In genomic region chr10:97075961-97076525, GRCh38 we compare ENCODE assay signal across 25 cellular contexts.
"Had no signal": no experiment of that assay in that cellular context is flagged by ENCODE, and none has a peak within 500 bp of the region (broad histone marks: within the 10 kb centered on the region; RNA-seq: fewer than 3 reads in every experiment).

No MANE protein-coding gene starts in this region.

- H3K27me3 ChIP-seq: colonic mucosa, right atrium auricular region, thyroid gland had no signal

- H3K4me1 Mint-ChIP-seq: activated CD4-positive, alpha-beta T cell treated with anti-CD3 and anti-CD28 coated beads, Interleukin-2, amount 10 ng/mL, durations not matched to agents 7 days and 5 days; activated naive CD4-positive, alpha-beta T cell treated with anti-CD3 and anti-CD28 coated beads, Interleukin-2, amount 10 ng/mL, durations not matched to agents 7 days and 5 days; activated naive CD8-positive, alpha-beta T cell treated with anti-CD3 and anti-CD28 coated beads, Interleukin-2, amount 50 U/mL, for 24 hours; central memory CD8-positive, alpha-beta T cell had no signal

- H3K36me3 Mint-ChIP-seq: activated naive CD4-positive, alpha-beta T cell treated with anti-CD3 and anti-CD28 coated beads, Interleukin-2, amount 10 ng/mL, durations not matched to agents 7 days and 5 days had no signal

- H3K9me3 ChIP-seq: colonic mucosa, gastroesophageal sphincter, heart left ventricle, left ventricle myocardium inferior, prostate gland, right atrium auricular region, thyroid gland had no signal

- DNase-seq: activated CD4-positive, alpha-beta T cell treated with anti-CD3 and anti-CD28 coated beads, Interleukin-2, amount 10 ng/mL, durations not matched to agents 7 days and 5 days; activated CD8-positive, alpha-beta memory T cell treated with anti-CD3 and anti-CD28 coated beads, Interleukin-2, amount 50 U/mL, for 48 hours; activated CD8-positive, alpha-beta T cell treated with anti-CD3 and anti-CD28 coated beads, Interleukin-2, amount 10 ng/mL, durations not matched to agents 7 days and 5 days; activated effector memory CD4-positive, alpha-beta T cell treated with Interleukin-2 at 50 U/mL for 16 hours; activated naive CD4-positive, alpha-beta T cell treated with anti-CD3 and anti-CD28 coated beads, Interleukin-2, amount 10 ng/mL, durations not matched to agents 7 days and 5 days; activated naive CD8-positive, alpha-beta T cell treated with anti-CD3 and anti-CD28 coated beads, Interleukin-2, amount 50 U/mL, for 24 hours; activated T-cell treated with anti-CD3 and anti-CD28 coated beads, Interleukin-2, amount 50 U/mL, for 48 hours; brain microvascular endothelial cell; colonic mucosa; erythroblast; left ventricle myocardium inferior; mammary epithelial cell; stimulated activated CD4-positive, alpha-beta T cell treated with anti-CD3 and anti-CD28 coated beads, Interleukin-12 subunit alpha, Interleukin-12 subunit beta, amount 100 ng/mL, for 4 hours; stimulated activated CD4-positive, alpha-beta T cell treated with anti-CD3 and anti-CD28 coated beads, Interleukin-1b, Interleukin-23, amount 100 ng/mL, for 48 hours; stimulated activated CD8-positive, alpha-beta memory T cell treated with anti-CD3 and anti-CD28 coated beads, Interleukin-4, amount 100 ng/mL, for 48 hours; stimulated activated naive CD4-positive, alpha-beta T cell; T-helper 9 cell; thyroid gland had no signal

- H3K4me3 ChIP-seq: colonic mucosa, gastroesophageal sphincter, heart left ventricle, left ventricle myocardium inferior, prostate gland, right atrium auricular region, thyroid gland had no signal

- H3K9me3 Mint-ChIP-seq: activated CD4-positive, alpha-beta T cell treated with anti-CD3 and anti-CD28 coated beads, Interleukin-2, amount 10 ng/mL, durations not matched to agents 7 days and 5 days; activated naive CD4-positive, alpha-beta T cell treated with anti-CD3 and anti-CD28 coated beads, Interleukin-2, amount 10 ng/mL, durations not matched to agents 7 days and 5 days; activated naive CD8-positive, alpha-beta T cell treated with anti-CD3 and anti-CD28 coated beads, Interleukin-2, amount 50 U/mL, for 24 hours; central memory CD8-positive, alpha-beta T cell; neural crest cell had no signal

- H3K4me1 ChIP-seq: colonic mucosa, heart left ventricle, left ventricle myocardium inferior, prostate gland, thyroid gland had no signal

- H3K4me3 Mint-ChIP-seq: activated CD4-positive, alpha-beta T cell treated with anti-CD3 and anti-CD28 coated beads, Interleukin-2, amount 10 ng/mL, durations not matched to agents 7 days and 5 days; activated CD8-positive, alpha-beta T cell treated with anti-CD3 and anti-CD28 coated beads, Interleukin-2, amount 10 ng/mL, durations not matched to agents 7 days and 5 days; activated naive CD4-positive, alpha-beta T cell treated with anti-CD3 and anti-CD28 coated beads, Interleukin-2, amount 10 ng/mL, durations not matched to agents 7 days and 5 days; activated naive CD8-positive, alpha-beta T cell treated with anti-CD3 and anti-CD28 coated beads, Interleukin-2, amount 50 U/mL, for 24 hours; central memory CD8-positive, alpha-beta T cell; neural crest cell had no signal

- H3K27ac Mint-ChIP-seq: activated CD4-positive, alpha-beta T cell treated with anti-CD3 and anti-CD28 coated beads, Interleukin-2, amount 10 ng/mL, durations not matched to agents 7 days and 5 days; activated CD8-positive, alpha-beta T cell treated with anti-CD3 and anti-CD28 coated beads, Interleukin-2, amount 10 ng/mL, durations not matched to agents 7 days and 5 days; activated naive CD4-positive, alpha-beta T cell treated with anti-CD3 and anti-CD28 coated beads, Interleukin-2, amount 10 ng/mL, durations not matched to agents 7 days and 5 days; activated naive CD8-positive, alpha-beta T cell treated with anti-CD3 and anti-CD28 coated beads, Interleukin-2, amount 50 U/mL, for 24 hours had no signal

- H3K36me3 ChIP-seq: brain microvascular endothelial cell, colonic mucosa, gastroesophageal sphincter, heart left ventricle, left ventricle myocardium inferior, prostate gland, right atrium auricular region, thyroid gland had no signal

- H3K27ac ChIP-seq: brain microvascular endothelial cell, colonic mucosa, gastroesophageal sphincter, heart left ventricle, left ventricle myocardium inferior, prostate gland, right atrium auricular region, thyroid gland had no signal

- ATAC-seq: activated CD4-positive, CD25-positive, alpha-beta regulatory T cell treated with anti-CD3 and anti-CD28 coated beads, Interleukin-2, amount 50 U/mL, for 24 hours; activated CD8-positive, alpha-beta T cell treated with anti-CD3 and anti-CD28 coated beads, Interleukin-2, amount 10 ng/mL, durations not matched to agents 7 days and 5 days; activated naive CD8-positive, alpha-beta T cell treated with anti-CD3 and anti-CD28 coated beads, Interleukin-2, amount 50 U/mL, for 24 hours; gastroesophageal sphincter; heart left ventricle had no signal
